Comparison of ENCODE assay signal across 1 cellular context in genomic region chr9:129333961-129334743, GRCh38.
TF ChIP-seq lines count a peak whose summit lies in the region.

No MANE protein-coding gene starts in this region.

TF ChIP-seq in HepG2, 621 proteins besides CTCF, POLR2A, EP300 and RAD21 (continued from another document and continues in another):
- TF ChIP-seq PRDM4 (CRISPR knock-in tag; IDR thresholded peaks at IDR 0.05; ENCODE audit: borderline replicate concordance) (no peak), SAFB2 (CRISPR knock-in tag; IDR thresholded peaks at IDR 0.05; ENCODE audit: borderline replicate concordance, low read depth) (peak; percentile 65; the same call in 1 of the 2 replicates), TEAD3 (CRISPR knock-in tag; optimal IDR thresholded peaks at IDR 0.05; ENCODE audit: borderline replicate concordance) (peak; percentile 98), ZNF180 (CRISPR knock-in tag; IDR thresholded peaks at IDR 0.05; ENCODE audit: borderline replicate concordance, low read depth) (no peak), IKZF4 (CRISPR knock-in tag; IDR thresholded peaks at IDR 0.05; ENCODE audit: borderline replicate concordance, low read depth, not compliant biosample characterization) (no peak), ZNF7 (CRISPR knock-in tag; IDR thresholded peaks at IDR 0.05) (no peak), ZNF788 (CRISPR knock-in tag; IDR thresholded peaks at IDR 0.05; ENCODE audit: borderline replicate concordance) (peak; percentile 96), CEBPB (IDR thresholded peaks at IDR 0.05; ENCODE audit: borderline replicate concordance, low read depth, low read length) (peak; percentile 94), LCORL (IDR thresholded peaks at IDR 0.05) (no peak; the same call in 1 of the 2 replicates), LCORL (CRISPR knock-in tag; IDR thresholded peaks at IDR 0.05) (peak; percentile 99), CBX2 (IDR thresholded peaks at IDR 0.05; ENCODE audit: low read depth, low read length) (no peak), CBX2 (CRISPR knock-in tag; IDR thresholded peaks at IDR 0.05; ENCODE audit: low read depth) (no peak), ZFP90 (CRISPR knock-in tag; IDR thresholded peaks at IDR 0.05; ENCODE audit: borderline replicate concordance) (peak; percentile 84), PCBP2 (optimal IDR thresholded peaks at IDR 0.05; ENCODE audit: low read depth, low read length, poor library complexity, severe bottlenecking) (no peak), SSRP1 (CRISPR knock-in tag; IDR thresholded peaks at IDR 0.05) (peak; percentile 88; the same call in 1 of the 2 replicates), JUND (CRISPR knock-in tag; IDR thresholded peaks at IDR 0.05) (peak; percentile 99), ZNF337 (CRISPR knock-in tag; IDR thresholded peaks at IDR 0.05; ENCODE audit: borderline replicate concordance, low read depth) (no peak), HNF1B (CRISPR knock-in tag; IDR thresholded peaks at IDR 0.05) (peak; percentile 81), KDM1A (CRISPR knock-in tag; IDR thresholded peaks at IDR 0.05) (peak; percentile 26; the same call in 1 of the 2 replicates), ZNF512B (CRISPR knock-in tag; IDR thresholded peaks at IDR 0.05; ENCODE audit: borderline replicate concordance) (no peak), ZNF431 (CRISPR knock-in tag; IDR thresholded peaks at IDR 0.05; ENCODE audit: borderline replicate concordance, low read depth) (peak; percentile 85; the same call in 1 of the 2 replicates), NONO (IDR thresholded peaks at IDR 0.05) (no peak), NONO (CRISPR knock-in tag; conservative IDR thresholded peaks at IDR 0.05) (peak; percentile 98), HIVEP1 (CRISPR knock-in tag; IDR thresholded peaks at IDR 0.05) (peak; percentile 98), GZF1 (CRISPR knock-in tag; IDR thresholded peaks at IDR 0.05) (0 out of 2 replicates have a peak, but pooled peaks have one; percentile 53), AHR (CRISPR knock-in tag; IDR thresholded peaks at IDR 0.05) (peak; percentile 19), HNRNPLL (IDR thresholded peaks at IDR 0.05; ENCODE audit: low read depth, low read length, poor library complexity, severe bottlenecking) (peak; percentile 52), ZNF646 (CRISPR knock-in tag; IDR thresholded peaks at IDR 0.05) (peak; percentile 66), ZNF570 (CRISPR knock-in tag; IDR thresholded peaks at IDR 0.05; ENCODE audit: borderline replicate concordance) (no peak), ZNF816 (CRISPR knock-in tag; IDR thresholded peaks at IDR 0.05; ENCODE audit: borderline replicate concordance) (peak; percentile 96; the same call in 1 of the 2 replicates), CBX1 (IDR thresholded peaks at IDR 0.05; ENCODE audit: low read depth) (peak; percentile 79), KDM5A (IDR thresholded peaks at IDR 0.05; ENCODE audit: borderline replicate concordance, low read length) (no peak), ZBTB42 (CRISPR knock-in tag; IDR thresholded peaks at IDR 0.05) (no peak; the same call in 1 of the 2 replicates), NFKB2 (CRISPR knock-in tag; IDR thresholded peaks at IDR 0.05; ENCODE audit: borderline replicate concordance) (no peak), U2AF2 (IDR thresholded peaks at IDR 0.05; ENCODE audit: low read depth, low read length) (0 out of 2 replicates have a peak, but pooled peaks have one; percentile 21), CREB1 (IDR thresholded peaks at IDR 0.05) (peak; percentile 47; the same call in 1 of the 2 replicates), CREB1 (CRISPR knock-in tag; IDR thresholded peaks at IDR 0.05) (peak; percentile 68), NRL (CRISPR knock-in tag; IDR thresholded peaks at IDR 0.05; ENCODE audit: borderline replicate concordance) (no peak), NR1H2 (CRISPR knock-in tag; IDR thresholded peaks at IDR 0.05; ENCODE audit: borderline replicate concordance, low read depth) (no peak), SMC3 (IDR thresholded peaks at IDR 0.05; ENCODE audit: low read length) (no peak), TMF1 (CRISPR knock-in tag; IDR thresholded peaks at IDR 0.05; ENCODE audit: low read depth) (no peak; the same call in 1 of the 2 replicates), AGO1 (IDR thresholded peaks at IDR 0.05; ENCODE audit: low read depth, low read length, poor library complexity, severe bottlenecking) (peak; percentile 43), FOXM1 (CRISPR knock-in tag; IDR thresholded peaks at IDR 0.05) (no peak), ZNF780A (CRISPR knock-in tag; IDR thresholded peaks at IDR 0.05) (peak; percentile 96; the same call in 1 of the 2 replicates), SOX6 (IDR thresholded peaks at IDR 0.05) (no peak), SOX6 (CRISPR knock-in tag; IDR thresholded peaks at IDR 0.05) (peak; percentile 92)
- TF ChIP-seq, protein P1, sequence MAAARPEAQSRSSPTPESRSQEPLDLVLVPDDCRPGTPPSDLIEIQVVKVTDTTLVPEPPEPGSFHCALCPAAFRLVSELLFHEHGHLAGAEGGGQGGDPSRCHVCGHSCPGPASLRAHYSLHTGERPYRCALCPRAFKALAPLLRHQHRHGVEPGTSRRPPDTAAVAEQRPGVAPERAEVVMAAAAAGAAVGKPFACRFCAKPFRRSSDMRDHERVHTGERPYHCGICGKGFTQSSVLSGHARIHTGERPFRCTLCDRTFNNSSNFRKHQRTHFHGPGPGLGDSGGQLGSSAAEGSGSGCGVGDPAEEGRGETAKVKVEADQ (CRISPR knock-in tag; IDR thresholded peaks at IDR 0.05; ENCODE audit: borderline replicate concordance), result no peak
- TF ChIP-seq, protein P2, sequence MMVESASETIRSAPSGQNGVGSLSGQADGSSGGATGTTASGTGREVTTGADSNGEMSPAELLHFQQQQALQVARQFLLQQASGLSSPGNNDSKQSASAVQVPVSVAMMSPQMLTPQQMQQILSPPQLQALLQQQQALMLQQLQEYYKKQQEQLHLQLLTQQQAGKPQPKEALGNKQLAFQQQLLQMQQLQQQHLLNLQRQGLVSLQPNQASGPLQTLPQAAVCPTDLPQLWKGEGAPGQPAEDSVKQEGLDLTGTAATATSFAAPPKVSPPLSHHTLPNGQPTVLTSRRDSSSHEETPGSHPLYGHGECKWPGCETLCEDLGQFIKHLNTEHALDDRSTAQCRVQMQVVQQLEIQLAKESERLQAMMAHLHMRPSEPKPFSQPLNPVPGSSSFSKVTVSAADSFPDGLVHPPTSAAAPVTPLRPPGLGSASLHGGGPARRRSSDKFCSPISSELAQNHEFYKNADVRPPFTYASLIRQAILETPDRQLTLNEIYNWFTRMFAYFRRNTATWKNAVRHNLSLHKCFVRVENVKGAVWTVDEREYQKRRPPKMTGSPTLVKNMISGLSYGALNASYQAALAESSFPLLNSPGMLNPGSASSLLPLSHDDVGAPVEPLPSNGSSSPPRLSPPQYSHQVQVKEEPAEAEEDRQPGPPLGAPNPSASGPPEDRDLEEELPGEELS (CRISPR knock-in tag; IDR thresholded peaks at IDR 0.05), result peak; percentile 93
- TF ChIP-seq, protein P3, sequence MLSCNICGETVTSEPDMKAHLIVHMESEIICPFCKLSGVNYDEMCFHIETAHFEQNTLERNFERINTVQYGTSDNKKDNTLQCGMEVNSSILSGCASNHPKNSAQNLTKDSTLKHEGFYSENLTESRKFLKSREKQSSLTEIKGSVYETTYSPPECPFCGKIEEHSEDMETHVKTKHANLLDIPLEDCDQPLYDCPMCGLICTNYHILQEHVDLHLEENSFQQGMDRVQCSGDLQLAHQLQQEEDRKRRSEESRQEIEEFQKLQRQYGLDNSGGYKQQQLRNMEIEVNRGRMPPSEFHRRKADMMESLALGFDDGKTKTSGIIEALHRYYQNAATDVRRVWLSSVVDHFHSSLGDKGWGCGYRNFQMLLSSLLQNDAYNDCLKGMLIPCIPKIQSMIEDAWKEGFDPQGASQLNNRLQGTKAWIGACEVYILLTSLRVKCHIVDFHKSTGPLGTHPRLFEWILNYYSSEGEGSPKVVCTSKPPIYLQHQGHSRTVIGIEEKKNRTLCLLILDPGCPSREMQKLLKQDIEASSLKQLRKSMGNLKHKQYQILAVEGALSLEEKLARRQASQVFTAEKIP (CRISPR knock-in tag; IDR thresholded peaks at IDR 0.05; ENCODE audit: borderline replicate concordance), result no peak
- TF ChIP-seq, protein P4, sequence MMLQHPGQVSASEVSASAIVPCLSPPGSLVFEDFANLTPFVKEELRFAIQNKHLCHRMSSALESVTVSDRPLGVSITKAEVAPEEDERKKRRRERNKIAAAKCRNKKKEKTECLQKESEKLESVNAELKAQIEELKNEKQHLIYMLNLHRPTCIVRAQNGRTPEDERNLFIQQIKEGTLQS (CRISPR knock-in tag; IDR thresholded peaks at IDR 0.05), result peak; percentile 97
